Comparison of ENCODE assay signal across 8 cellular contexts in the genomic region with DNA sequence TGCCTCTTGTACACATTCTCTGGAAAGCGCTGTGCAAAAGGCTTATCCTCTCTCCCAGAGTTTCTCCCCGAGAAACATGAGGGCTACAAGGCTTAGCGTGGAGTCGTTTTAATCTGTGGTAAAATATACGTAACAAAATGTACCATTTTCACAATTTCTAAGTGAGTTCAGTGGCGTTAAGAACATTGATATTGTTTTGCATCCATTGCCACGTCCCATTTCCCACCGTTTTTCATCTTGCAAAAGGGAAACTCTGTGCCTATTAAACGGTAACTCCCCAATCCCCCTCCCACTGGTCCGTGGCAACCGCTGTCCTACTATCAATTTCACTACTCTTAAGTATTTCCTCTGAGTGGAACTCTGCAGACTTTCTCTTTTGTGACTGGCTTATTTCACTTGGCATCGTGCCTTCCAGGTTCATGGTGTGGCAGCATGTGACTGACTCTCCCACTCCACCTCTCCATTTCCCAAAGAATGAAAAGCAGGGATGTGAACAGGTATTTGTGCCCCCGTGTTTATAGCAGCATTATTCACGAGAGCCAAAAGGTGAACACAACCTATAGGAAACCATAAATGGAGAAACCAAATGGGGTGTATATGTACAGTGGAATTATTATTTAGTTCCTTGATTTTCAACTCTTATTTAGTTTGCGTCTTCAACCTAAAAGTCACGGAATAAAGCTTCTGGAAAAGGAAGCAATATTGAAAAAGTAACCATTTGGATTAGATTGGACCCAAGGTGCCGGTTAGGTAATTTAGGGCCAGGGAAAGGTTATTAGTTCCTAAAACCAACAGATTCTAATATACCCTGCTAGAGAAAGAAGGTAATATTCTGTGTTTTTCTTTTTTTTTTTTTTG. TPM values are rescaled to one million over a fixed set of nuclear protein-coding genes. Genes with fewer than 3 reads are reported as not detected.
A peak's percentile ranks its signal among the peaks of the same experiment; 100 is the strongest.
DNase-seq lines count a peak whose midpoint lies in the region; ATAC-seq and TF ChIP-seq lines count a peak whose summit lies in the region.

No MANE protein-coding gene starts in this region.

- peak overlapping the region; percentile 85 for H3K27ac ChIP-seq in effector memory CD4-positive, alpha-beta T cell (ENCODE audit: insufficient read depth, low read length, poor library complexity, severe bottlenecking)
- H3K27ac ChIP-seq in thymus (ENCODE audit: low read depth): peak overlapping the region; percentile 92

- no peaks in the 10 kb centered on the region for H3K9me3 ChIP-seq in effector memory CD4-positive, alpha-beta T cell (ENCODE audit: control insufficient read depth, low read length)
- no peaks in the 10 kb centered on the region for H3K9me3 ChIP-seq in mucosa of stomach (ENCODE audit: control insufficient read depth, low read length)
- H3K9me3 ChIP-seq in thymus (ENCODE audit: control insufficient read depth): no peaks in the 10 kb centered on the region

- peaks cover 14% of the 10 kb centered on the region for H3K4me1 ChIP-seq in effector memory CD4-positive, alpha-beta T cell (ENCODE audit: control insufficient read depth, insufficient read depth, low read length, poor library complexity, severe bottlenecking)
- H3K4me1 ChIP-seq in mucosa of stomach (ENCODE audit: control insufficient read depth, insufficient read depth, low read length) (peaks cover 29% of the 10 kb centered on the region), thymus (ENCODE audit: control insufficient read depth, insufficient read depth, low read length) (peaks cover 14% of the 10 kb centered on the region)

- no peaks in the 10 kb centered on the region for H3K36me3 ChIP-seq in effector memory CD4-positive, alpha-beta T cell (ENCODE audit: control insufficient read depth, insufficient read depth, low read length)
- H3K36me3 ChIP-seq in mucosa of stomach (ENCODE audit: control insufficient read depth, insufficient read depth, low read length) (no peaks in the 10 kb centered on the region), thymus (ENCODE audit: control insufficient read depth, insufficient read depth) (no peaks in the 10 kb centered on the region)

- ATAC-seq in HG02870 (IDR thresholded peaks at IDR 0.05; ENCODE audit: unreplicated experiment): no peak

- H3K9ac ChIP-seq in mucosa of stomach (ENCODE audit: low read length): peak overlapping the region; percentile 72

- H3K4me3 ChIP-seq in WI38 (ENCODE audit: low read depth, low read length): peak overlapping the region; percentile 96
- peak overlapping the region; percentile 86 for H3K4me3 ChIP-seq in effector memory CD4-positive, alpha-beta T cell (ENCODE audit: insufficient read depth, low read depth, low read length, poor library complexity, severe bottlenecking)
- peak overlapping the region; percentile 56 for H3K4me3 ChIP-seq in mucosa of stomach (ENCODE audit: low read length)
- H3K4me3 ChIP-seq in thymus (ENCODE audit: low read length): peak overlapping the region; percentile 79

- no peak for TF ChIP-seq CTCF in WI38 (IDR thresholded peaks at IDR 0.05; ENCODE audit: low read depth, low read length)

- 21% methylated on average over 17 of the region's 17 CpGs for WGBS in thymus

- DNase-seq in activated T-cell treated with anti-CD3 and anti-CD28 coated beads for 48 hours (ENCODE audit: low read depth): peak; percentile 16
- DNase-seq in activated T-cell treated with anti-CD3 and anti-CD28 coated beads for 4 hours: no peak
- DNase-seq in NCI-H2081 (lab: John Stamatoyannopoulos, UW): peak; percentile 64 to 87
- peak in 1 of 3 donors; percentile 4 for DNase-seq in effector memory CD4-positive, alpha-beta T cell

- H3K27me3 ChIP-seq in effector memory CD4-positive, alpha-beta T cell (replicated peaks; ENCODE audit: control insufficient read depth, insufficient read depth, low read length, poor library complexity, severe bottlenecking): no peaks in the 10 kb centered on the region
- H3K27me3 ChIP-seq in mucosa of stomach (ENCODE audit: control insufficient read depth, insufficient read depth, low read length): no peaks in the 10 kb centered on the region
- H3K27me3 ChIP-seq in thymus (ENCODE audit: control insufficient read depth, insufficient read depth): no peaks in the 10 kb centered on the region

RNA-seq across cellular contexts. Expression of gene USP32, which starts 1.1 kb away (rescaled TPM):
- polyA plus RNA-seq in thymus: 10.0 TPM

RNA-seq across cellular contexts. Expression of gene CHCT1, which starts 29.2 kb away (rescaled TPM):
- polyA plus RNA-seq in thymus: 0.05 TPM
